ENCODE assay signal across 12 cellular contexts in genomic region chr11:118897721-118898310, GRCh38. TPM values are rescaled to one million over a fixed set of nuclear protein-coding genes. Genes with fewer than 3 reads are reported as not detected.
A peak's percentile ranks its signal among the peaks of the same experiment; 100 is the strongest.
DNase-seq lines count a peak whose midpoint lies in the region; ATAC-seq and TF ChIP-seq lines count a peak whose summit lies in the region.
"Had no signal": no experiment of that assay in that cellular context is flagged by ENCODE, and none has a peak within 500 bp of the region (broad histone marks: within the 10 kb centered on the region; RNA-seq: fewer than 3 reads in every experiment).

No MANE protein-coding gene starts in this region.

- H3K27me3 Mint-ChIP-seq in activated CD4-positive, alpha-beta T cell treated with anti-CD3 and anti-CD28 coated beads, Interleukin-2, amount 10 ng/mL, durations not matched to agents 24 days and 14 days, result no peaks in the 10 kb centered on the region
- no peaks in the 10 kb centered on the region for H3K27me3 Mint-ChIP-seq in activated naive CD8-positive, alpha-beta T cell treated with anti-CD3 and anti-CD28 coated beads, Interleukin-2, amount 50 U/mL, for 24 hours

- H3K4me3 Mint-ChIP-seq in activated CD4-positive, alpha-beta T cell treated with anti-CD3 and anti-CD28 coated beads, Interleukin-2, amount 10 ng/mL, durations not matched to agents 24 days and 14 days, result no peak overlapping the region
- no peak overlapping the region for H3K4me3 Mint-ChIP-seq in activated naive CD8-positive, alpha-beta T cell treated with anti-CD3 and anti-CD28 coated beads, Interleukin-2, amount 50 U/mL, for 24 hours

- H3K9me3 Mint-ChIP-seq in activated CD4-positive, alpha-beta T cell treated with anti-CD3 and anti-CD28 coated beads, Interleukin-2, amount 10 ng/mL, durations not matched to agents 24 days and 14 days, result no peaks in the 10 kb centered on the region
- H3K9me3 Mint-ChIP-seq in activated naive CD8-positive, alpha-beta T cell treated with anti-CD3 and anti-CD28 coated beads, Interleukin-2, amount 50 U/mL, for 24 hours, result no peaks in the 10 kb centered on the region

- no peak for DNase-seq in activated CD4-positive, alpha-beta T cell treated with anti-CD3 and anti-CD28 coated beads, Interleukin-2, amount 10 ng/mL, durations not matched to agents 24 days and 14 days
- no peak for DNase-seq in activated CD4-positive, alpha-beta T cell treated with anti-CD3 and anti-CD28 coated beads for 4 hours
- peak; percentile 81 for DNase-seq in NCI-H146 (lab: John Stamatoyannopoulos, UW)
- no peak for DNase-seq in activated naive CD8-positive, alpha-beta T cell treated with anti-CD3 and anti-CD28 coated beads, Interleukin-2, amount 50 U/mL, for 24 hours
- no peak for DNase-seq in dorsolateral prefrontal cortex
- DNase-seq: mammary epithelial cell had no signal

- H3K36me3 Mint-ChIP-seq in activated CD4-positive, alpha-beta T cell treated with anti-CD3 and anti-CD28 coated beads, Interleukin-2, amount 10 ng/mL, durations not matched to agents 24 days and 14 days (ENCODE audit: low read depth), result peaks cover 37% of the 10 kb centered on the region
- H3K36me3 Mint-ChIP-seq in activated naive CD8-positive, alpha-beta T cell treated with anti-CD3 and anti-CD28 coated beads, Interleukin-2, amount 50 U/mL, for 24 hours (ENCODE audit: low read depth), result peaks cover 20% of the 10 kb centered on the region

- no peak for ATAC-seq in activated naive CD8-positive, alpha-beta T cell treated with anti-CD3 and anti-CD28 coated beads, Interleukin-2, amount 50 U/mL, for 24 hours
- ATAC-seq in GM18858 (IDR thresholded peaks at IDR 0.05; ENCODE audit: unreplicated experiment), result no peak
- ATAC-seq in GM18868 (IDR thresholded peaks at IDR 0.05; ENCODE audit: unreplicated experiment), result no peak
- ATAC-seq: SK-N-SH treated with all-trans-retinoic acid at 6 μM for 48 hours had no signal

- H3K4me1 ChIP-seq in neutrophil (ENCODE audit: control insufficient read depth in 1 of 2, insufficient read depth in 1 of 2, low read depth in 1 of 2, low read length in 1 of 2), result peaks cover 39 to 49% of the 10 kb centered on the region in 2 experiments

- H3K27ac ChIP-seq in neutrophil (peak overlapping the region; percentile 90), dorsolateral prefrontal cortex (peak overlapping the region in 1 of 59 donors; percentile 49)

- no peaks in the 10 kb centered on the region for H3K9me3 ChIP-seq in neutrophil
- H3K9me3 ChIP-seq: ascending aorta had no signal

- H3K4me3 ChIP-seq in neutrophil (ENCODE audit: low read depth in 1 of 2, low read length in 1 of 2) (no peak overlapping the region), dorsolateral prefrontal cortex (no peak overlapping the region)
- H3K4me3 ChIP-seq: ascending aorta had no signal

- intact Hi-C loops in activated CD4-positive, alpha-beta T cell treated with anti-CD3 and anti-CD28 coated beads, Interleukin-2, amount 10 ng/mL, durations not matched to agents 24 days and 14 days (cut with micrococcal nuclease), result no loop called here
- intact Hi-C loops in dorsolateral prefrontal cortex (cut with DNase I), result no loop called here

- H3K4me1 Mint-ChIP-seq in activated CD4-positive, alpha-beta T cell treated with anti-CD3 and anti-CD28 coated beads, Interleukin-2, amount 10 ng/mL, durations not matched to agents 24 days and 14 days, result peaks cover 46% of the 10 kb centered on the region
- H3K4me1 Mint-ChIP-seq in activated naive CD8-positive, alpha-beta T cell treated with anti-CD3 and anti-CD28 coated beads, Interleukin-2, amount 50 U/mL, for 24 hours, result peaks cover 51% of the 10 kb centered on the region

- H3K36me3 ChIP-seq in neutrophil, result peaks cover 23% of the 10 kb centered on the region

- peak overlapping the region; percentile 41 for H3K27ac Mint-ChIP-seq in activated CD4-positive, alpha-beta T cell treated with anti-CD3 and anti-CD28 coated beads, Interleukin-2, amount 10 ng/mL, durations not matched to agents 24 days and 14 days
- H3K27ac Mint-ChIP-seq in activated naive CD8-positive, alpha-beta T cell treated with anti-CD3 and anti-CD28 coated beads, Interleukin-2, amount 50 U/mL, for 24 hours, result peak overlapping the region; percentile 71

- H3K27me3 ChIP-seq in neutrophil, result no peaks in the 10 kb centered on the region
- H3K27me3 ChIP-seq in dorsolateral prefrontal cortex, result no peaks in the 10 kb centered on the region
- H3K27me3 ChIP-seq: ascending aorta had no signal

- no peak for TF ChIP-seq CTCF in neutrophil (IDR thresholded peaks at IDR 0.05)
- no peak for TF ChIP-seq CTCF in dorsolateral prefrontal cortex (IDR thresholded peaks at IDR 0.05 in 54 of 56, conservative IDR thresholded peaks at IDR 0.05 in 2 of 56; ENCODE audit: low read depth in 1 of 56, partially characterized antibody in 56 of 56)

RNA-seq across cellular contexts. Expression of gene CXCR5, which starts 14.1 kb away (rescaled TPM):
- total RNA-seq in activated CD4-positive, alpha-beta T cell treated with anti-CD3 and anti-CD28 coated beads, Interleukin-2, amount 10 ng/mL, durations not matched to agents 24 days and 14 days, result 6.1 and 6.4 TPM in 2 replicates
- total RNA-seq in dorsolateral prefrontal cortex, result not detected
- total RNA-seq: ascending aorta, mammary epithelial cell had no signal

RNA-seq across cellular contexts. Expression of gene BCL9L, which starts 27.9 kb away (rescaled TPM):
- 25.1 and 28.5 TPM in 2 replicates for total RNA-seq in activated CD4-positive, alpha-beta T cell treated with anti-CD3 and anti-CD28 coated beads, Interleukin-2, amount 10 ng/mL, durations not matched to agents 24 days and 14 days
- 10 to 100 TPM; 18.7 to 59.0 (median 28.4) TPM for total RNA-seq in dorsolateral prefrontal cortex

RNA-seq across cellular contexts. Expression of gene UPK2, which starts 58.3 kb away (rescaled TPM):
- not detected in 2 replicates for total RNA-seq in activated CD4-positive, alpha-beta T cell treated with anti-CD3 and anti-CD28 coated beads, Interleukin-2, amount 10 ng/mL, durations not matched to agents 24 days and 14 days
- 1 to 10 TPM in 3 of 120 experiments, under 1 TPM in 24, not detected in 93; 0.43 to 1.2 (median 0.59) TPM for total RNA-seq in dorsolateral prefrontal cortex
- total RNA-seq: ascending aorta, omental fat pad had no signal
